1 cellular context compared by ENCODE assay signal in genomic region chr17:41786227-41787020, GRCh38.
A peak's percentile ranks its signal among the peaks of the same experiment; 100 is the strongest.
TF ChIP-seq lines count a peak whose summit lies in the region.

TSS of gene JUP (minus strand) at chr17:41786711. CDS start at chr17:41771854, 14,857 bp downstream.

TF ChIP-seq in HepG2, 621 proteins besides CTCF, POLR2A, EP300 and RAD21 (continued from another document and continues in another):
- peak; percentile 58; the same call in 1 of the 2 replicates for TF ChIP-seq GATA4 (IDR thresholded peaks at IDR 0.05; ENCODE audit: borderline replicate concordance, low read depth)
- TF ChIP-seq GATAD2A (CRISPR knock-in tag; IDR thresholded peaks at IDR 0.05), result 0 out of 2 replicates have a peak, but pooled peaks have one; percentile 9
- TF ChIP-seq HNF4G (IDR thresholded peaks at IDR 0.05; ENCODE audit: borderline replicate concordance, low read depth, low read length), result peak; percentile 32; the same call in 1 of the 2 replicates
- TF ChIP-seq HNF4G (CRISPR knock-in tag; IDR thresholded peaks at IDR 0.05; ENCODE audit: borderline replicate concordance, low read depth), result peak; percentile 39; the same call in 1 of the 2 replicates
- TF ChIP-seq TBP (CRISPR knock-in tag; IDR thresholded peaks at IDR 0.05), result 0 out of 2 replicates have a peak, but pooled peaks have one; percentile 52
- peak; percentile 88 for TF ChIP-seq DRAP1 (CRISPR knock-in tag; IDR thresholded peaks at IDR 0.05)
- no peak for TF ChIP-seq ELF4 (CRISPR knock-in tag; IDR thresholded peaks at IDR 0.05; ENCODE audit: borderline replicate concordance)
- peak; percentile 39; the same call in 1 of the 2 replicates for TF ChIP-seq TFDP2 (CRISPR knock-in tag; IDR thresholded peaks at IDR 0.05)
- TF ChIP-seq EEA1 (CRISPR knock-in tag; IDR thresholded peaks at IDR 0.05; ENCODE audit: borderline replicate concordance), result peak; percentile 79; the same call in 1 of the 2 replicates
- no peak for TF ChIP-seq ZBTB37 (CRISPR knock-in tag; IDR thresholded peaks at IDR 0.05)
- TF ChIP-seq ZHX2 (IDR thresholded peaks at IDR 0.05; ENCODE audit: low read depth), result no peak; the same call in 1 of the 2 replicates
- TF ChIP-seq ZHX2 (CRISPR knock-in tag; IDR thresholded peaks at IDR 0.05; ENCODE audit: borderline replicate concordance), result peak; percentile 85; the same call in 1 of the 2 replicates
- TF ChIP-seq MXD1 (CRISPR knock-in tag; IDR thresholded peaks at IDR 0.05), result peak; percentile 61; the same call in 1 of the 2 replicates
- no peak for TF ChIP-seq PAF1 (CRISPR knock-in tag; IDR thresholded peaks at IDR 0.05)
- 0 out of 2 replicates have a peak, but pooled peaks have one; percentile 78 for TF ChIP-seq MTERF4 (CRISPR knock-in tag; IDR thresholded peaks at IDR 0.05)
- no peak; the same call in 1 of the 2 replicates for TF ChIP-seq ZNF850 (CRISPR knock-in tag; conservative IDR thresholded peaks at IDR 0.05)
- peak; percentile 66; the same call in 1 of the 2 replicates for TF ChIP-seq ZFP90 (CRISPR knock-in tag; IDR thresholded peaks at IDR 0.05; ENCODE audit: borderline replicate concordance)
- TF ChIP-seq FUBP1 (CRISPR knock-in tag; IDR thresholded peaks at IDR 0.05; ENCODE audit: borderline replicate concordance), result 0 out of 2 replicates have a peak, but pooled peaks have one; percentile 18
- TF ChIP-seq HDAC1 (CRISPR knock-in tag; IDR thresholded peaks at IDR 0.05), result peak; percentile 91
- peak; percentile 94 for TF ChIP-seq ADNP (CRISPR knock-in tag; IDR thresholded peaks at IDR 0.05)
- peak; percentile 67; the same call in 1 of the 2 replicates for TF ChIP-seq ZNF713 (CRISPR knock-in tag; IDR thresholded peaks at IDR 0.05)
- TF ChIP-seq PREB (CRISPR knock-in tag; IDR thresholded peaks at IDR 0.05), result 0 out of 2 replicates have a peak, but pooled peaks have one; percentile 68
- peak; percentile 95 for TF ChIP-seq ZNF724P (CRISPR knock-in tag; IDR thresholded peaks at IDR 0.05; ENCODE audit: borderline replicate concordance)
- TF ChIP-seq ZFP36 (IDR thresholded peaks at IDR 0.05; ENCODE audit: borderline replicate concordance, low read depth, low read length, partially characterized antibody), result no peak
- peak; percentile 67 for TF ChIP-seq ATF7-NPFF (CRISPR knock-in tag; IDR thresholded peaks at IDR 0.05; ENCODE audit: low read depth)
- TF ChIP-seq PTBP1 (IDR thresholded peaks at IDR 0.05; ENCODE audit: low read depth, low read length, poor library complexity, severe bottlenecking), result no peak
- no peak for TF ChIP-seq MAFK (conservative IDR thresholded peaks at IDR 0.05 in 1 of 2, IDR thresholded peaks at IDR 0.05 in 1 of 2; ENCODE audit: low read length in 2 of 2)
- peak; percentile 81 for TF ChIP-seq ZSCAN20 (CRISPR knock-in tag; IDR thresholded peaks at IDR 0.05; ENCODE audit: borderline replicate concordance)
- no peak for TF ChIP-seq ZNF678 (CRISPR knock-in tag; IDR thresholded peaks at IDR 0.05)
- TF ChIP-seq PRDM10 (CRISPR knock-in tag; IDR thresholded peaks at IDR 0.05; ENCODE audit: low read depth), result no peak
- TF ChIP-seq DDIT3 (CRISPR knock-in tag; IDR thresholded peaks at IDR 0.05), result no peak
- TF ChIP-seq TOPORS (CRISPR knock-in tag; IDR thresholded peaks at IDR 0.05), result peak; percentile 90
- TF ChIP-seq FOXK2 (IDR thresholded peaks at IDR 0.05), result peak; percentile 54; the same call in 1 of the 2 replicates
- peak; percentile 74; the same call in 1 of the 2 replicates for TF ChIP-seq BRF2 (CRISPR knock-in tag; IDR thresholded peaks at IDR 0.05)
- peak; percentile 85; the same call in 1 of the 2 replicates for TF ChIP-seq THAP7 (CRISPR knock-in tag; IDR thresholded peaks at IDR 0.05)
